9 cellular contexts compared by ENCODE assay signal in the genomic region with DNA sequence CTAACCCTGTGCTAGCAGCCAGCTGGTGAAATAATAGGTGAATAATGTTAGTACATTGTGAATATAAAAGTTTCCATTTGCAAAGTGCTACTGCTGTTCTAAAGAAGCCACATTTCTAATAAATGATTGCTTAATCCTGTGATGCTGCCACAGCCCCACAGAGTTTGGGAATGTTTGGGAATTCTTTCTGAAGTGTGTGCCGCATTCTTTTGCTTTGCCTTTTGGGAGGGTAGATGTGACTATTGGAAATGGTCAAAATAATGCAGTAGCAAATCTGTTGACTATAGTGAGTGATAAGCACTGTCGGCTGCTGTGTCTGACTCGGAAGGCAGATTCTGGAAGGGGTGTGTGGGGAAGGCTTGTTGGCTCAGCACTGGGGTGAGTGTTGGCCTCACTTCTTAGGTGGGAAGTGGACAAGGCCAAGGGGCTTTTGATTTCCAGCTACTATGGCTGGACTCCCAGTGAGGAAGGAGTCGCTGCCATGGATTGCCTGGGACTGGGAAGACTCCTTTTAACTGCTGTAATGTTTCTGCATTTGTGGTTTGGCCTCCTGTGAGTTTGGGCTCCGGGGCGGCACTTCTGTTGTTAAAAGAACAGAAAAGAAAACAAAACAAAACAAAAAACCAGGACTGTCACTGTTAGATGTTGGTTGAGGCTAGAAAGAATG. TPM values are rescaled to one million over a fixed set of nuclear protein-coding genes. Genes with fewer than 3 reads are reported as not detected.
A peak's percentile ranks its signal among the peaks of the same experiment; 100 is the strongest.
DNase-seq lines count a peak whose midpoint lies in the region; ATAC-seq and TF ChIP-seq lines count a peak whose summit lies in the region.
"Had no signal": no experiment of that assay in that cellular context is flagged by ENCODE, and none has a peak within 500 bp of the region (broad histone marks: within the 10 kb centered on the region; RNA-seq: fewer than 3 reads in every experiment).

No MANE protein-coding gene starts in this region.

- in situ Hi-C loops in transverse colon (cut with MboI; ENCODE audit: low pct_ligation_motif_present in 1 of 4, low pct_unique_long_range_greater_than_20kb in 1 of 4, low sequenced_read_pairs in 3 of 4), result loop anchor here in 1 of 4 donors (10.0 kb wide), 1 partner anchor 105 kb away; no protein-coding TSS in a partner anchor
- in situ Hi-C loops in ACHN (cut with HindIII; ENCODE audit: low pct_ligation_motif_present, low pct_unique_long_range_greater_than_20kb, low sequenced_read_pairs), result no loop called here

- no peak for TF ChIP-seq EP300 in transverse colon (IDR thresholded peaks at IDR 0.05; ENCODE audit: low read depth)

- no peak for TF ChIP-seq POLR2A in transverse colon (IDR thresholded peaks at IDR 0.05)

- H3K79me2 ChIP-seq in osteoblast (ENCODE audit: insufficient read depth, low read length), result no peaks in the 10 kb centered on the region

- no peaks in the 10 kb centered on the region for H3K27me3 ChIP-seq in transverse colon
- H3K27me3 ChIP-seq in osteoblast (ENCODE audit: insufficient read depth, low read length), result peaks cover 22% of the 10 kb centered on the region

- no peak for DNase-seq in T-helper 17 cell
- DNase-seq in effector memory CD8-positive, alpha-beta T cell, result no peak
- peak; percentile 38 for DNase-seq in myocyte (ENCODE audit: low read depth)
- DNase-seq in transverse colon, result no peak
- no peak for DNase-seq in osteoblast (ENCODE audit: insufficient read length, low spot score, missing footprints)
- no peak for DNase-seq in ACHN
- DNase-seq: activated naive CD4-positive, alpha-beta T cell had no signal

- H3K4me1 ChIP-seq in transverse colon, result peaks cover 66 to 100% (median 88%) of the 10 kb centered on the region in 4 donors
- H3K4me1 ChIP-seq in osteoblast (ENCODE audit: insufficient read depth, low read length), result peaks cover 11% of the 10 kb centered on the region
- H3K4me1 ChIP-seq: foreskin keratinocyte had no signal

- H3K4me2 ChIP-seq in osteoblast (ENCODE audit: insufficient read depth, low read length), result no peak overlapping the region

- H3K27ac ChIP-seq in transverse colon (peak overlapping the region; percentile 66 to 76 (median 68)), osteoblast (ENCODE audit: low read depth, low read length) (no peak overlapping the region)
- H3K27ac ChIP-seq: foreskin keratinocyte had no signal

- H3K9me3 ChIP-seq in T-helper 17 cell (ENCODE audit: control insufficient read depth, low read length, poor library complexity, severe bottlenecking), result no peaks in the 10 kb centered on the region
- no peaks in the 10 kb centered on the region for H3K9me3 ChIP-seq in transverse colon
- H3K9me3 ChIP-seq in osteoblast (ENCODE audit: low read depth, low read length), result no peaks in the 10 kb centered on the region

- H3K36me3 ChIP-seq in transverse colon (peaks cover 0 to 4% (median 0%) of the 10 kb centered on the region in 4 donors), osteoblast (ENCODE audit: insufficient read depth, low read length) (no peaks in the 10 kb centered on the region)

- no peak overlapping the region for H2AFZ ChIP-seq in osteoblast (ENCODE audit: low read length)

- H3K4me3 Mint-ChIP-seq in T-helper 17 cell, result no peak overlapping the region
- H3K4me3 Mint-ChIP-seq in effector memory CD8-positive, alpha-beta T cell, result peak overlapping the region in 1 of 2 donors; percentile 87

- H3K27ac Mint-ChIP-seq in T-helper 17 cell, result peak overlapping the region; percentile 99
- H3K27ac Mint-ChIP-seq in effector memory CD8-positive, alpha-beta T cell, result peak overlapping the region; percentile 38 to 96

- intact Hi-C loops in transverse colon (cut with DNase I; ENCODE audit: low total_unique reads), result no loop called here

- H3K27me3 Mint-ChIP-seq in T-helper 17 cell, result peaks cover 6% of the 10 kb centered on the region
- H3K27me3 Mint-ChIP-seq in effector memory CD8-positive, alpha-beta T cell, result peaks cover 0 to 12% of the 10 kb centered on the region in 2 donors

- peak overlapping the region in 1 of 4 donors; percentile 9 for H3K4me3 ChIP-seq in transverse colon
- H3K4me3 ChIP-seq in osteoblast (ENCODE audit: insufficient read depth, low read length), result no peak overlapping the region

- TF ChIP-seq CTCF in transverse colon (IDR thresholded peaks at IDR 0.05) (no peak), osteoblast (IDR thresholded peaks at IDR 0.05; ENCODE audit: extremely low read depth, low read depth, low read length) (no peak)

- peaks cover 2% of the 10 kb centered on the region for H3K36me3 Mint-ChIP-seq in T-helper 17 cell (ENCODE audit: low read depth)
- H3K36me3 Mint-ChIP-seq in effector memory CD8-positive, alpha-beta T cell (ENCODE audit: insufficient read depth), result peaks cover 78% of the 10 kb centered on the region

- no peaks in the 10 kb centered on the region for H3K9me3 Mint-ChIP-seq in effector memory CD8-positive, alpha-beta T cell

- no peaks in the 10 kb centered on the region for H4K20me1 ChIP-seq in osteoblast (ENCODE audit: insufficient read depth, low read length)

- ATAC-seq in T-helper 17 cell (no peak), HG02973 (IDR thresholded peaks at IDR 0.05; ENCODE audit: unreplicated experiment) (no peak)
- no peak for ATAC-seq in effector memory CD8-positive, alpha-beta T cell (replicated peaks)

- 69 to 70% methylated on average over 2 to 6 of the region's 6 CpGs for WGBS in transverse colon (ENCODE audit: low coverage in 1 of 2), 2 donors

- H3K4me1 Mint-ChIP-seq in T-helper 17 cell, result peaks cover 73% of the 10 kb centered on the region
- peaks cover 65 to 80% of the 10 kb centered on the region in 2 donors for H3K4me1 Mint-ChIP-seq in effector memory CD8-positive, alpha-beta T cell (ENCODE audit: low read depth in 2 of 2)

RNA-seq across cellular contexts. Expression of a gene that starts 20.0 kb away (rescaled TPM):
- total RNA-seq in T-helper 17 cell (10 to 100 TPM; 17.2 to 20.7 TPM), myocyte (0.53 and 0.78 TPM in 2 replicates), transverse colon (100 to 1,000 TPM; 108 to 271 (median 155) TPM), osteoblast (under 0.01 TPM in 1 of 2 replicates, not detected in the other)
- not detected for polyA plus RNA-seq in myocyte (2012)
- total RNA-seq: foreskin keratinocyte had no signal
- polyA plus RNA-seq: foreskin keratinocyte had no signal

Comparison
In these comparisons a context has a peak if more than half of its experiments do, and no peak if none do; other contexts are left out.
1. RNA of a gene that starts 20.0 kb away (total RNA-seq): 108 to 271 TPM in transverse colon and 17.2 to 20.7 TPM in T-helper 17 cell; 0.53 to 0.78 TPM in myocyte and under 0.01 TPM in osteoblast; every median in the first group is over 10 times any median in the second.